Comparison of ENCODE assay signal across 8 cellular contexts in genomic region chr17:78343433-78344201, GRCh38. TPM values are rescaled to one million over a fixed set of nuclear protein-coding genes. Genes with fewer than 3 reads are reported as not detected.
A peak's percentile ranks its signal among the peaks of the same experiment; 100 is the strongest.
DNase-seq lines count a peak whose midpoint lies in the region; ATAC-seq and TF ChIP-seq lines count a peak whose summit lies in the region.

No MANE protein-coding gene starts in this region.

- intact Hi-C loops in activated B cell treated with CpG ODN at 0.5 μM for 24 hours (cut with micrococcal nuclease) = loop anchor here (1.0 to 5.0 kb wide), 4 partner anchors 13 to 211 kb away; partner anchors contain the start of genes SOCS3 and TMC8
- intact Hi-C loops in dendritic cell treated with granulocyte-macrophage colony-stimulating factor and Interleukin-4, amounts not matched to agents 40 ng/mL and 50 ng/mL, for 4 days (cut with micrococcal nuclease) = no loop called here

- peaks cover 10% of the 10 kb centered on the region for H3K27me3 ChIP-seq in HL-60 (ENCODE audit: insufficient read depth, poor library complexity, severe bottlenecking)
- H3K27me3 ChIP-seq in trophoblast cell (ENCODE audit: insufficient read depth, low read length) = no peaks in the 10 kb centered on the region

- DNase-seq in HL-60 (ENCODE audit: low read depth in 1 of 2, low spot score in 1 of 2) = peak; percentile 39 to 69
- DNase-seq in activated B cell treated with CpG ODN at 0.5 μM for 24 hours = peak; percentile 65
- peak; percentile 80 to 86 for DNase-seq in trophoblast cell
- no peak for DNase-seq in AML-193 (lab: John Stamatoyannopoulos, UW)
- no peak for DNase-seq in DMS114 treated with DMSO at 0.1 percent for 48 hours (lab: John Stamatoyannopoulos, UW; ENCODE audit: unreplicated experiment)
- DNase-seq in COR-L47 (lab: John Stamatoyannopoulos, UW) = no peak

- no peak overlapping the region for H3K4me2 ChIP-seq in trophoblast cell (ENCODE audit: low read length)

- no peak overlapping the region for H3K18ac ChIP-seq in trophoblast cell (ENCODE audit: low read length)

- peak overlapping the region; percentile 66 for H3K4me3 Mint-ChIP-seq in activated B cell treated with CpG ODN at 0.5 μM for 24 hours
- peak overlapping the region; percentile 2 for H3K4me3 Mint-ChIP-seq in dendritic cell treated with granulocyte-macrophage colony-stimulating factor and Interleukin-4, amounts not matched to agents 40 ng/mL and 50 ng/mL, for 4 days

- no peak overlapping the region for H4K8ac ChIP-seq in trophoblast cell (ENCODE audit: low read depth, low read length)

- H3K36me3 ChIP-seq in trophoblast cell (ENCODE audit: control insufficient read depth in 1 of 2, insufficient read depth in 2 of 2, low read length in 2 of 2) = no peaks in the 10 kb centered on the region

- H3K4me1 ChIP-seq in trophoblast cell (ENCODE audit: control insufficient read depth in 1 of 2, insufficient read depth in 2 of 2, low read length in 2 of 2) = peaks cover 9 to 15% of the 10 kb centered on the region in 2 experiments

- no peak overlapping the region for H3K4ac ChIP-seq in trophoblast cell (ENCODE audit: low read depth, low read length)

- H2AFZ ChIP-seq in trophoblast cell (ENCODE audit: insufficient read depth, low read length, poor library complexity) = no peak overlapping the region

- H3K27ac ChIP-seq in HL-60 (replicated peaks) (no peak overlapping the region; the same call in 1 of the 2 replicates), trophoblast cell (ENCODE audit: low read depth, low read length) (no peak overlapping the region)

- no CpG with 5 or more reads among the region's 19 CpGs for WGBS in trophoblast cell (ENCODE audit: extremely low coverage, insufficient coverage, insufficient read length)

- H3K27me3 Mint-ChIP-seq in activated B cell treated with CpG ODN at 0.5 μM for 24 hours = no peaks in the 10 kb centered on the region
- peaks cover 15% of the 10 kb centered on the region for H3K27me3 Mint-ChIP-seq in dendritic cell treated with granulocyte-macrophage colony-stimulating factor and Interleukin-4, amounts not matched to agents 40 ng/mL and 50 ng/mL, for 4 days

- H3K36me3 Mint-ChIP-seq in activated B cell treated with CpG ODN at 0.5 μM for 24 hours (ENCODE audit: low read depth) = no peaks in the 10 kb centered on the region
- H3K36me3 Mint-ChIP-seq in dendritic cell treated with granulocyte-macrophage colony-stimulating factor and Interleukin-4, amounts not matched to agents 40 ng/mL and 50 ng/mL, for 4 days (ENCODE audit: low read depth) = no peaks in the 10 kb centered on the region

- H3K14ac ChIP-seq in trophoblast cell (ENCODE audit: low read length) = no peak overlapping the region

- H3K79me2 ChIP-seq in trophoblast cell (ENCODE audit: control insufficient read depth, insufficient read depth, low read length, poor library complexity) = no peaks in the 10 kb centered on the region

- no peak overlapping the region for H4K12ac ChIP-seq in trophoblast cell (ENCODE audit: low read depth, low read length)

- H3K27ac Mint-ChIP-seq in activated B cell treated with CpG ODN at 0.5 μM for 24 hours = peak overlapping the region; percentile 89
- H3K27ac Mint-ChIP-seq in dendritic cell treated with granulocyte-macrophage colony-stimulating factor and Interleukin-4, amounts not matched to agents 40 ng/mL and 50 ng/mL, for 4 days = peak overlapping the region; percentile 94

- H3K79me1 ChIP-seq in trophoblast cell (ENCODE audit: low read length) = peaks cover 9% of the 10 kb centered on the region

- CTCF ChIA-PET in activated B cell treated with CpG ODN at 0.5 μM for 24 hours (lab: Charles Lee) = interaction anchor here (1.0 to 1.6 kb wide), 3 partner anchors 16 to 79 kb away, joined by 3 to 9 read pairs (median 4); partner anchors contain the start of gene SOCS3

- no peak overlapping the region for H2BK120ac ChIP-seq in trophoblast cell (ENCODE audit: insufficient read depth, low read length, poor library complexity)

- H3K9me3 Mint-ChIP-seq in activated B cell treated with CpG ODN at 0.5 μM for 24 hours = no peaks in the 10 kb centered on the region
- no peaks in the 10 kb centered on the region for H3K9me3 Mint-ChIP-seq in dendritic cell treated with granulocyte-macrophage colony-stimulating factor and Interleukin-4, amounts not matched to agents 40 ng/mL and 50 ng/mL, for 4 days

- ATAC-seq in activated B cell treated with CpG ODN at 0.5 μM for 24 hours (ENCODE audit: low read depth) (peak; percentile 61), GM19463 (IDR thresholded peaks at IDR 0.05; ENCODE audit: unreplicated experiment) (no peak)

- no peak overlapping the region for H2BK12ac ChIP-seq in trophoblast cell (ENCODE audit: low read length)

- H2BK5ac ChIP-seq in trophoblast cell (ENCODE audit: low read depth, low read length, poor library complexity) = no peak overlapping the region

- H3K9ac ChIP-seq in trophoblast cell (ENCODE audit: low read length) = no peak overlapping the region

- H2AK5ac ChIP-seq in trophoblast cell (ENCODE audit: low read length) = no peak overlapping the region

- TF ChIP-seq CTCF in HL-60 (IDR thresholded peaks at IDR 0.05; ENCODE audit: insufficient read depth, low read length) = no peak
- TF ChIP-seq CTCF in activated B cell treated with CpG ODN at 0.5 μM for 24 hours (IDR thresholded peaks at IDR 0.05) = no peak

- peak overlapping the region; percentile 0 for H4K91ac ChIP-seq in trophoblast cell (ENCODE audit: low read depth, low read length)

- H3K4me3 ChIP-seq in HL-60 (replicated peaks; ENCODE audit: insufficient read depth, low read length) = no peak overlapping the region
- no peak overlapping the region for H3K4me3 ChIP-seq in trophoblast cell (ENCODE audit: low read depth, low read length)

- H3K9me3 ChIP-seq in trophoblast cell (ENCODE audit: insufficient read depth, low read depth, low read length) = no peaks in the 10 kb centered on the region

- POLR2A ChIA-PET in activated B cell treated with CpG ODN at 0.5 μM for 24 hours (lab: Charles Lee) = interaction anchor here (0.7 to 2.1 kb wide), 11 partner anchors 8 to 871 kb away, joined by 3 to 9 read pairs (median 3); no protein-coding TSS in a partner anchor

- no peak overlapping the region for H3K23ac ChIP-seq in trophoblast cell (ENCODE audit: low read length)

- peaks cover 83% of the 10 kb centered on the region for H3K4me1 Mint-ChIP-seq in activated B cell treated with CpG ODN at 0.5 μM for 24 hours
- peaks cover 63% of the 10 kb centered on the region for H3K4me1 Mint-ChIP-seq in dendritic cell treated with granulocyte-macrophage colony-stimulating factor and Interleukin-4, amounts not matched to agents 40 ng/mL and 50 ng/mL, for 4 days (ENCODE audit: low read depth)

RNA-seq across cellular contexts. Expression of gene SOCS3, which starts 16.3 kb away (rescaled TPM):
- 79.9 and 80.9 TPM in 2 replicates for total RNA-seq in activated B cell treated with CpG ODN at 0.5 μM for 24 hours
- polyA plus RNA-seq in trophoblast cell (2013) = 33.2 and 33.8 TPM in 2 replicates

RNA-seq across cellular contexts. Expression of gene PGS1, which starts 34.8 kb away (rescaled TPM):
- total RNA-seq in activated B cell treated with CpG ODN at 0.5 μM for 24 hours = 55.2 and 76.1 TPM in 2 replicates
- 23.9 and 26.5 TPM in 2 replicates for polyA plus RNA-seq in trophoblast cell (2013)

Comparison
In these comparisons a context has a peak if more than half of its experiments do, and no peak if none do; other contexts are left out.
1. DNase-seq: peak in HL-60 (2 of 2), activated B cell treated with CpG ODN at 0.5 μM for 24 hours (single experiment) and trophoblast cell (2 of 2); none in AML-193 (0 of 2), DMS114 treated with DMSO at 0.1 percent for 48 hours (single experiment) and COR-L47 (single experiment).